In genomic region chr2:3641181-3641580, GRCh38 we compare ENCODE assay signal across 15 cellular contexts. TPM values are rescaled to one million over a fixed set of nuclear protein-coding genes. Genes with fewer than 3 reads are reported as not detected.
DNase-seq lines count a peak whose midpoint lies in the region; ATAC-seq and TF ChIP-seq lines count a peak whose summit lies in the region.
"Had no signal": no experiment of that assay in that cellular context is flagged by ENCODE, and none has a peak within 500 bp of the region (broad histone marks: within the 10 kb centered on the region; RNA-seq: fewer than 3 reads in every experiment).

No MANE protein-coding gene starts in this region.

- no peaks in the 10 kb centered on the region for H3K36me3 ChIP-seq in spleen

- no peak overlapping the region for H3T11ph ChIP-seq in H9 (ENCODE audit: low read length)

- H2BK120ac ChIP-seq in H9 (ENCODE audit: low read depth, low read length, poor library complexity, severe bottlenecking), result no peak overlapping the region

- H3K9me3 Mint-ChIP-seq in H9, result no peaks in the 10 kb centered on the region

- no peaks in the 10 kb centered on the region for H3K36me3 Mint-ChIP-seq in H9 (ENCODE audit: insufficient read depth in 1 of 3, low read depth in 3 of 3)

- no peak overlapping the region for H2BK5ac ChIP-seq in H9 (ENCODE audit: insufficient read length, low read length)

- H3K4me1 ChIP-seq in H9 (ENCODE audit: insufficient read depth, low read length) (no peaks in the 10 kb centered on the region), spleen (peaks cover 0 to under 1% (median 0%) of the 10 kb centered on the region in 6 donors)

- no peak for TF ChIP-seq CTCF in H9 (conservative IDR thresholded peaks at IDR 0.05)
- no peak for TF ChIP-seq CTCF in spleen (IDR thresholded peaks at IDR 0.05 in 8 of 11, conservative IDR thresholded peaks at IDR 0.05 in 3 of 11)

- H3K4me3 ChIP-seq in spleen, result no peak overlapping the region

- no peak overlapping the region for H3K23ac ChIP-seq in H9 (ENCODE audit: insufficient read length, low read depth, low read length)

- H3K18ac ChIP-seq in H9 (ENCODE audit: insufficient read length, low read depth, low read length), result no peak overlapping the region

- H3K23me2 ChIP-seq in H9 (ENCODE audit: insufficient read length, low read depth, low read length, poor library complexity, severe bottlenecking), result no peaks in the 10 kb centered on the region

- H3K4me1 Mint-ChIP-seq in H9, result peaks cover 3 to 5% of the 10 kb centered on the region in 2 experiments; a peak in 1 of 4 replicates

- no peak overlapping the region for H2BK15ac ChIP-seq in H9 (ENCODE audit: low read depth, low read length)

- H3K79me1 ChIP-seq in H9 (ENCODE audit: insufficient read depth, low read depth, low read length, poor library complexity, severe bottlenecking), result no peaks in the 10 kb centered on the region

- intact Hi-C loops in spleen (cut with DNase I; ENCODE audit: low total_unique reads), result no loop called here

- no peak overlapping the region for H3K4ac ChIP-seq in H9 (ENCODE audit: low read depth, low read length)

- TF ChIP-seq POLR2A in spleen (IDR thresholded peaks at IDR 0.05), result no peak

- H4K5ac ChIP-seq in H9 (ENCODE audit: insufficient read length, low read depth, low read length), result no peak overlapping the region

- H3K27me3 Mint-ChIP-seq in H9 (ENCODE audit: low read depth), result peaks cover 10% of the 10 kb centered on the region

- H2BK12ac ChIP-seq in H9 (ENCODE audit: insufficient read length, low read depth, low read length), result no peak overlapping the region

- H3K9me3 ChIP-seq in H9 (ENCODE audit: control insufficient read depth, low read depth, low read length) (no peaks in the 10 kb centered on the region), spleen (no peaks in the 10 kb centered on the region)

- H3K27ac Mint-ChIP-seq in H9, result no peak overlapping the region

- no peak overlapping the region for H3K4me2 ChIP-seq in H9 (ENCODE audit: insufficient read depth, insufficient read length, low read length)

- H4K91ac ChIP-seq in H9 (ENCODE audit: insufficient read length, low read depth, low read length), result no peak overlapping the region

- H3K27me3 ChIP-seq in H9 (ENCODE audit: insufficient read depth, low read length) (no peaks in the 10 kb centered on the region), spleen (replicated peaks in 1 of 7) (no peaks in the 10 kb centered on the region)

- no peak overlapping the region for H2BK20ac ChIP-seq in H9 (ENCODE audit: low read depth, low read length, poor library complexity, severe bottlenecking)

- no peaks in the 10 kb centered on the region for H3K79me2 ChIP-seq in H9 (ENCODE audit: insufficient read depth, low read length)

- no peak overlapping the region for H2AFZ ChIP-seq in H9 (ENCODE audit: low read length)

- no peak overlapping the region for H3K9ac ChIP-seq in H9 (ENCODE audit: extremely low read depth, insufficient read length, low read length)

- no peak overlapping the region for H2AK5ac ChIP-seq in H9 (ENCODE audit: insufficient read length, low read length)

- WGBS in H9 (ENCODE audit: extremely low coverage, insufficient read length, low lambda C conversion rate), result no CpG with 5 or more reads among the region's 13 CpGs
- 88 to 96% (median 91%) methylated on average over 13 of the region's 13 CpGs for WGBS in spleen, 5 donors

- no peak overlapping the region for H3K4me3 Mint-ChIP-seq in H9

- no peak overlapping the region for H3K56ac ChIP-seq in H9 (ENCODE audit: insufficient read length, low read depth, low read length)

- H3K27ac ChIP-seq in H9 (ENCODE audit: insufficient read length, low read depth, low read length) (no peak overlapping the region), spleen (no peak overlapping the region)

- ATAC-seq in left lobe of liver, result no peak
- no peak for ATAC-seq in HG02870 (IDR thresholded peaks at IDR 0.05; ENCODE audit: unreplicated experiment)

- no peak overlapping the region for H3K14ac ChIP-seq in H9 (ENCODE audit: insufficient read depth, low read length)

- H4K20me1 ChIP-seq in H9 (ENCODE audit: control insufficient read depth, insufficient read depth, insufficient read length), result no peaks in the 10 kb centered on the region

- no peak overlapping the region for H4K8ac ChIP-seq in H9 (replicated peaks; ENCODE audit: insufficient read length, low read depth, low read length)

- DNase-seq in D341Med (ENCODE audit: low spot score) (peak; percentile 9), H9 (peak; percentile 14), left lobe of liver (ENCODE audit: low spot score) (peak; percentile 44), spleen (peak; percentile 48), AG08396 (ENCODE audit: low spot score) (no peak), NCI-H1436 treated with DMSO at 0.1 percent for 48 hours (lab: John Stamatoyannopoulos, UW) (no peak)
- DNase-seq: DMS 273 treated with DMSO at 0.1 percent for 48 hours, HCEC 1CT, IMR-90, NCI-H2081, NCI-H510A treated with DMSO at 0.1 percent for 48 hours, SHP77 treated with DMSO at 0.1 percent for 48 hours had no signal

RNA-seq across cellular contexts. Expression of gene ALLC, which starts 16.8 kb away (rescaled TPM):
- total RNA-seq in H9 (2021) (not detected in 2 replicates), left lobe of liver (0.20 TPM), spleen (not detected)
- polyA plus RNA-seq in spleen, result not detected
- total RNA-seq: IMR-90, LHCN-M2 had no signal
- polyA plus RNA-seq: BJ, IMR-90 had no signal

RNA-seq across cellular contexts. Expression of gene COLEC11, which starts 46.3 kb away (rescaled TPM):
- total RNA-seq in H9 (2021), result 0.39 TPM in 1 of 2 replicates, not detected in the other
- total RNA-seq in left lobe of liver, result 40.1 TPM
- total RNA-seq in spleen, result 1 to 10 TPM in 6 of 7 donors, under 1 TPM in 1; 0.64 to 8.0 (median 4.7) TPM
- 1 to 10 TPM; 1.9 to 3.2 (median 2.0) TPM for polyA plus RNA-seq in spleen
- total RNA-seq: LHCN-M2 had no signal

Comparison
In these comparisons a context has a peak if more than half of its experiments do, and no peak if none do; other contexts are left out.
1. DNase-seq: peak in D341Med (single experiment), H9 (single experiment), left lobe of liver (single experiment) and spleen (single experiment); none in AG08396 (single experiment) and NCI-H1436 treated with DMSO at 0.1 percent for 48 hours (single experiment).